ENCODE assay signal across 26 cellular contexts in genomic region chr10:33027088-33027487, GRCh38.
DNase-seq lines count a peak whose midpoint lies in the region; ATAC-seq, FAIRE-seq and TF ChIP-seq lines count a peak whose summit lies in the region.
"Had no signal": no experiment of that assay in that cellular context is flagged by ENCODE, and none has a peak within 500 bp of the region (broad histone marks: within the 10 kb centered on the region; RNA-seq: fewer than 3 reads in every experiment).

No MANE protein-coding gene starts in this region.

- intact Hi-C loops in Calu3 (cut with micrococcal nuclease; ENCODE audit: unreplicated experiment): no loop called here
- intact Hi-C loops in pancreas (cut with DNase I): no loop called here

- peaks cover 14 to 63% (median 50%) of the 10 kb centered on the region in 4 donors for H3K4me1 Mint-ChIP-seq in CD4-positive, CD25-positive, alpha-beta regulatory T cell
- H3K4me1 Mint-ChIP-seq in Calu3 (ENCODE audit: low read depth, unreplicated experiment) (peaks cover 52% of the 10 kb centered on the region), T-helper 17 cell (peaks cover 35% of the 10 kb centered on the region)

- H3K27me3 Mint-ChIP-seq in CD4-positive, CD25-positive, alpha-beta regulatory T cell: no peaks in the 10 kb centered on the region
- H3K27me3 Mint-ChIP-seq in Calu3 (ENCODE audit: unreplicated experiment) (no peaks in the 10 kb centered on the region), T-helper 17 cell (no peaks in the 10 kb centered on the region)

- peaks cover 0 to 3% (median 0%) of the 10 kb centered on the region in 7 donors for H3K9me3 Mint-ChIP-seq in CD4-positive, CD25-positive, alpha-beta regulatory T cell
- no peaks in the 10 kb centered on the region for H3K9me3 Mint-ChIP-seq in Calu3 (ENCODE audit: low read depth, unreplicated experiment)

- FAIRE-seq in pancreas (lab: Jason Lieb, UNC): no peak
- FAIRE-seq: A204.1, G401.6, GM12892, RCC 7860 had no signal

- H3K27me3 ChIP-seq in CD4-positive, CD25-positive, alpha-beta regulatory T cell (ENCODE audit: control insufficient read depth, insufficient read depth, low read length): no peaks in the 10 kb centered on the region
- H3K27me3 ChIP-seq in foreskin keratinocyte (no peaks in the 10 kb centered on the region), pancreas (no peaks in the 10 kb centered on the region)

- no peak overlapping the region for H3K27ac ChIP-seq in CD4-positive, CD25-positive, alpha-beta regulatory T cell (ENCODE audit: insufficient read depth, low read length, poor library complexity, severe bottlenecking)
- H3K27ac ChIP-seq in foreskin keratinocyte: no peak overlapping the region
- H3K27ac ChIP-seq in pancreas: no peak overlapping the region
- H3K27ac ChIP-seq: C4-2B, KMS-11, SK-N-MC had no signal

- CTCF ChIA-PET in Calu3 (lab: Charles Lee): interaction anchor here (1.4 kb wide), 1 partner anchor 17 kb away, joined by 3 read pairs; no protein-coding TSS in a partner anchor

- H3K4me1 ChIP-seq in CD4-positive, CD25-positive, alpha-beta regulatory T cell (ENCODE audit: control insufficient read depth, insufficient read depth, low read length, poor library complexity, severe bottlenecking): peaks cover 31% of the 10 kb centered on the region
- H3K4me1 ChIP-seq in foreskin keratinocyte (peaks cover 27% of the 10 kb centered on the region), pancreas (no peaks in the 10 kb centered on the region)

- H3K4me3 ChIP-seq in CD4-positive, CD25-positive, alpha-beta regulatory T cell (ENCODE audit: low read depth, low read length): peak overlapping the region; percentile 16
- no peak overlapping the region for H3K4me3 ChIP-seq in pancreas
- H3K4me3 ChIP-seq: SK-N-MC had no signal

- peak in 1 of 3 donors; percentile 23 for DNase-seq in CD4-positive, CD25-positive, alpha-beta regulatory T cell
- DNase-seq in Calu3 (no peak), T-helper 17 cell (no peak), foreskin keratinocyte (peak; percentile 31 to 67), NCI-H345 (lab: John Stamatoyannopoulos, UW) (no peak), NCI-H524 (lab: John Stamatoyannopoulos, UW) (no peak), pancreas (no peak)
- DNase-seq: COR-L47, DMS 273 treated with DMSO at 0.1 percent for 48 hours, GOT3, HCEC 1CT, NCI-H1092 treated with DMSO at 0.1 percent for 48 hours, NCI-H146, NCI-H2029, NCI-H226, NCI-H524 treated with DMSO at 0.1 percent for 48 hours, NCI-H82, SHP77 had no signal

- H3K36me3 ChIP-seq in CD4-positive, CD25-positive, alpha-beta regulatory T cell (ENCODE audit: control insufficient read depth, insufficient read depth, low read length): no peaks in the 10 kb centered on the region
- no peaks in the 10 kb centered on the region for H3K36me3 ChIP-seq in pancreas

- peak overlapping the region; percentile 10 to 47 (median 14) for H3K4me3 Mint-ChIP-seq in CD4-positive, CD25-positive, alpha-beta regulatory T cell
- H3K4me3 Mint-ChIP-seq in Calu3 (ENCODE audit: low read depth, unreplicated experiment) (no peak overlapping the region), T-helper 17 cell (peak overlapping the region; percentile 53)

- 88 to 92% methylated on average over 6 of the region's 6 CpGs for WGBS in pancreas, 2 donors

- TF ChIP-seq CTCF in Calu3 (IDR thresholded peaks at IDR 0.05; ENCODE audit: unreplicated experiment) (no peak), foreskin keratinocyte (conservative IDR thresholded peaks at IDR 0.05) (no peak), pancreas (IDR thresholded peaks at IDR 0.05) (no peak)

- no peaks in the 10 kb centered on the region for H3K36me3 Mint-ChIP-seq in CD4-positive, CD25-positive, alpha-beta regulatory T cell
- H3K36me3 Mint-ChIP-seq in Calu3 (ENCODE audit: insufficient read depth, unreplicated experiment): no peaks in the 10 kb centered on the region
- no peaks in the 10 kb centered on the region for H3K36me3 Mint-ChIP-seq in T-helper 17 cell (ENCODE audit: low read depth)

- H3K9me3 ChIP-seq in CD4-positive, CD25-positive, alpha-beta regulatory T cell (ENCODE audit: control insufficient read depth in 2 of 2, low read length in 2 of 2): no peaks in the 10 kb centered on the region
- no peaks in the 10 kb centered on the region for H3K9me3 ChIP-seq in T-helper 17 cell (ENCODE audit: control insufficient read depth, low read length, poor library complexity, severe bottlenecking)
- no peaks in the 10 kb centered on the region for H3K9me3 ChIP-seq in pancreas

- BruUV-seq in Calu3 (replicated peaks; lab: Mats Ljungman, UMichigan): no TSS peak

- no peak for ATAC-seq in CD4-positive, CD25-positive, alpha-beta regulatory T cell (ENCODE audit: low read depth in 2 of 2)
- ATAC-seq in T-helper 17 cell (peak; percentile 32), foreskin keratinocyte (peak; percentile 41), HG03175 (IDR thresholded peaks at IDR 0.05; ENCODE audit: unreplicated experiment) (no peak), pancreas (no peak)

- peak overlapping the region; percentile 89 to 94 (median 93) for H3K27ac Mint-ChIP-seq in CD4-positive, CD25-positive, alpha-beta regulatory T cell
- H3K27ac Mint-ChIP-seq in Calu3 (ENCODE audit: unreplicated experiment) (peak overlapping the region; percentile 39), T-helper 17 cell (peak overlapping the region; percentile 98)

Comparison
In these comparisons a context has a peak if more than half of its experiments do, and no peak if none do; other contexts are left out.
1. ATAC-seq: peak in T-helper 17 cell (single experiment) and foreskin keratinocyte (single experiment); none in CD4-positive, CD25-positive, alpha-beta regulatory T cell (0 of 2), HG03175 (single experiment) and pancreas (0 of 4).
2. DNase-seq: peak in foreskin keratinocyte (2 of 2); none in Calu3 (single experiment), T-helper 17 cell (0 of 3), NCI-H345 (single experiment), NCI-H524 (0 of 2) and pancreas (0 of 6).
3. H3K27ac Mint-ChIP-seq: peak in every context shown above with its lines; median percentile 98 in T-helper 17 cell; 93 in CD4-positive, CD25-positive, alpha-beta regulatory T cell; 39 in Calu3.